Comparison of ENCODE assay signal across 28 cellular contexts in the genomic region with DNA sequence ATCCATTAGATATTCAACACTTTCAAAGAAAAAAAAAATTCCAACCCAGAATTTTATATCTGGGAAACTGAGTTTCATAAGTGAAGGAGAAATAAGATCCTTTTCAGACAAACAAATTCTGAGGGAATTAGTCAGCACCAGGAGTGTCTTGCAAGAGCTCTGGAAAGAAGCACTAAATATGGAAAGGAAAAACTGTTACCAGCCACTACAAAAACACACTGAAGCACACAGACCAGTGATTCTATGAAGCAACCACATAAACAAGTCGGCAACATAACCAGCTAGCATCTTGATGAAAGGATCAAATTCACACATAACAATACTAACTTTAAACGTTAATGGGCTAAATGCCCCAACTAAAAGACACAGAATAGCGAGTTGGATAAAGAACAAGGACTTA.
"Had no signal": no experiment of that assay in that cellular context is flagged by ENCODE, and none has a peak within 500 bp of the region (broad histone marks: within the 10 kb centered on the region; RNA-seq: fewer than 3 reads in every experiment).

No MANE protein-coding gene starts in this region.

- H3K9me3 ChIP-seq: esophagus squamous epithelium, prostate gland, sigmoid colon, testis, tibial artery had no signal

- ATAC-seq: effector memory CD8-positive, alpha-beta T cell; naive thymus-derived CD4-positive, alpha-beta T cell; right cardiac atrium; stimulated activated memory B cell treated with anti-CD40 and anti-IgM and Interleukin-4, amounts not matched to agents 10 μg/mL and 1 μg/mL and 100 μg/mL, for 72 hours; stimulated activated naive CD8-positive, alpha-beta T cell treated with anti-CD3 and anti-CD28 coated beads, Interleukin-15, Interleukin-2, amounts not matched to agents 100 U/mL and 50 U/mL, for 24 hours had no signal

- H3K9me3 Mint-ChIP-seq: neural progenitor cell had no signal

- H3K36me3 Mint-ChIP-seq: immature natural killer cell; memory B cell; mesothelial cell of epicardium; naive thymus-derived CD4-positive, alpha-beta T cell; neural progenitor cell; stimulated activated memory B cell treated with anti-CD40 and anti-IgM and Interleukin-4, amounts not matched to agents 10 μg/mL and 1 μg/mL and 100 μg/mL, for 72 hours; type B pancreatic cell had no signal

- H3K27ac Mint-ChIP-seq: effector memory CD8-positive, alpha-beta T cell; immature natural killer cell; memory B cell; mesothelial cell of epicardium; naive thymus-derived CD4-positive, alpha-beta T cell; nephron; neural progenitor cell; stimulated activated memory B cell treated with anti-CD40 and anti-IgM and Interleukin-4, amounts not matched to agents 10 μg/mL and 1 μg/mL and 100 μg/mL, for 72 hours; type B pancreatic cell had no signal

- H3K4me2 ChIP-seq: neural progenitor cell had no signal

- H3K27ac ChIP-seq: coronary artery, esophagus squamous epithelium, neural progenitor cell, prostate gland, sigmoid colon, skin epidermis, spleen, testis, tibial artery had no signal

- H3K36me3 ChIP-seq: esophagus squamous epithelium, neural progenitor cell, prostate gland, sigmoid colon, spleen, tibial artery had no signal

- H3K4me1 ChIP-seq: esophagus squamous epithelium, prostate gland, sigmoid colon, spleen, testis, tibial artery had no signal

- H3K27me3 Mint-ChIP-seq: effector memory CD8-positive, alpha-beta T cell; memory B cell; naive thymus-derived CD4-positive, alpha-beta T cell; stimulated activated memory B cell treated with anti-CD40 and anti-IgM and Interleukin-4, amounts not matched to agents 10 μg/mL and 1 μg/mL and 100 μg/mL, for 72 hours had no signal

- H3K4me1 Mint-ChIP-seq: immature natural killer cell; memory B cell; naive thymus-derived CD4-positive, alpha-beta T cell; nephron; neural progenitor cell; stimulated activated memory B cell treated with anti-CD40 and anti-IgM and Interleukin-4, amounts not matched to agents 10 μg/mL and 1 μg/mL and 100 μg/mL, for 72 hours had no signal

- DNase-seq: dermis blood vessel endothelial cell; effector memory CD8-positive, alpha-beta T cell; erythroblast; esophagus squamous epithelium; hypothalamus; immature natural killer cell; naive thymus-derived CD4-positive, alpha-beta T cell; right cardiac atrium; sigmoid colon; spleen; stimulated activated CD4-positive, alpha-beta T cell treated with anti-CD3 and anti-CD28 coated beads, Interleukin-4, amount 100 ng/mL, for 4 hours; stimulated activated naive CD8-positive, alpha-beta T cell treated with anti-CD3 and anti-CD28 coated beads, Interleukin-15, Interleukin-2, amounts not matched to agents 100 U/mL and 50 U/mL, for 24 hours; substantia nigra; testis; tibial artery had no signal

- H3K27me3 ChIP-seq: esophagus squamous epithelium, neural progenitor cell, sigmoid colon, spleen, testis, tibial artery had no signal

- FAIRE-seq: endometrium, frontal cortex, keratinocyte had no signal

- H3K9ac ChIP-seq: neural progenitor cell had no signal

- H2AFZ ChIP-seq: neural progenitor cell had no signal

- H3K4me3 Mint-ChIP-seq: effector memory CD8-positive, alpha-beta T cell; immature natural killer cell; memory B cell; mesothelial cell of epicardium; naive thymus-derived CD4-positive, alpha-beta T cell; nephron; neural progenitor cell; stimulated activated memory B cell treated with anti-CD40 and anti-IgM and Interleukin-4, amounts not matched to agents 10 μg/mL and 1 μg/mL and 100 μg/mL, for 72 hours; type B pancreatic cell had no signal

- H3K4me3 ChIP-seq: coronary artery, esophagus squamous epithelium, lung, neural progenitor cell, prostate gland, sigmoid colon, skin epidermis, spleen, testis, tibial artery had no signal
